15 cellular contexts compared by ENCODE assay signal in the genomic region with DNA sequence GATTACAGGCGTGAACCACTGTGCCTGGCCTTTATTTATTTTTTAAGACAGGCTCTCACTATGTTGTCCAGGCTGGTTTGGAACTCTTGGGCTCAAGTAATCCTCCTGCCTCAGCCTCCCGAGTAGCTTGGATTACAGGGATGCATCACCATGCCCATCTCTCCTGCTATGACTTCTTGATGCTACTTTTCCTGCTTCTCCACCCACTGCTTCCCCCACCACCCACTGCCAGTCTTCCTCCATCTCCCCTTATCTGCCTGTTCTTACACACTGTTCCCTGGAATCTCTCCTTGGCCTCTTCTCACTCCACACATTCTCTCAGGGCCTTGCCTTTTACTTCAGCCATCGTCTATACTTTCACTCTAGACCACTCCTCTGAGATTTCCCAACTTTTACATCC. TPM values are rescaled to one million over a fixed set of nuclear protein-coding genes. Genes with fewer than 3 reads are reported as not detected.
DNase-seq lines count a peak whose midpoint lies in the region; ATAC-seq, FAIRE-seq and TF ChIP-seq lines count a peak whose summit lies in the region.
"Had no signal": no experiment of that assay in that cellular context is flagged by ENCODE, and none has a peak within 500 bp of the region (broad histone marks: within the 10 kb centered on the region; RNA-seq: fewer than 3 reads in every experiment).

No MANE protein-coding gene starts in this region.

- no TSS peak for BruUV-seq in endothelial cell of umbilical vein (replicated peaks; lab: Mats Ljungman, UMichigan)

- H3K9ac ChIP-seq in endothelial cell of umbilical vein (replicated peaks; ENCODE audit: extremely low read depth, insufficient read depth, low read length) (no peak overlapping the region), skeletal muscle tissue (ENCODE audit: low read depth in 1 of 3, low read length in 3 of 3) (no peak overlapping the region)

- 72 to 75% methylated on average over 3 of the region's 3 CpGs for WGBS in heart right ventricle, 2 donors

- TF ChIP-seq POLR2A in endothelial cell of umbilical vein (IDR thresholded peaks at IDR 0.05; ENCODE audit: low read depth, low read length) (no peak), uterus (IDR thresholded peaks at IDR 0.05) (no peak)

- H3K9me3 ChIP-seq in heart right ventricle (no peaks in the 10 kb centered on the region), endothelial cell of umbilical vein (replicated peaks; ENCODE audit: control insufficient read depth, insufficient read depth, low read length) (no peaks in the 10 kb centered on the region), skeletal muscle tissue (ENCODE audit: control insufficient read depth in 3 of 3, low read length in 3 of 3) (no peaks in the 10 kb centered on the region), uterus (no peaks in the 10 kb centered on the region)
- H3K9me3 ChIP-seq: Caco-2 had no signal

- dilution Hi-C loops in endothelial cell of umbilical vein (cut with MboI; ENCODE audit: extremely low pct_ligation_motif_present, low sequenced_read_pairs) = no loop called here

- H3K36me3 ChIP-seq in heart right ventricle = peaks cover 0 to 56% (median 0%) of the 10 kb centered on the region in 9 donors
- H3K36me3 ChIP-seq in endothelial cell of umbilical vein (ENCODE audit: control insufficient read depth in 2 of 2, extremely low read depth in 1 of 2, insufficient read depth in 2 of 2, low read length in 2 of 2) = peaks cover 0 to 41% of the 10 kb centered on the region in 2 experiments
- H3K36me3 ChIP-seq in skeletal muscle tissue (ENCODE audit: control insufficient read depth in 3 of 3, insufficient read depth in 3 of 3, low read length in 3 of 3) = peaks cover 0 to 18% (median 14%) of the 10 kb centered on the region in 3 donors
- H3K36me3 ChIP-seq in uterus = no peaks in the 10 kb centered on the region

- no peaks in the 10 kb centered on the region for H3K27me3 ChIP-seq in heart right ventricle
- no peaks in the 10 kb centered on the region for H3K27me3 ChIP-seq in endothelial cell of umbilical vein (ENCODE audit: control insufficient read depth in 2 of 2, insufficient read depth in 2 of 2, low read length in 2 of 2)
- H3K27me3 ChIP-seq in skeletal muscle tissue (ENCODE audit: control insufficient read depth in 3 of 3, insufficient read depth in 3 of 3, low read length in 3 of 3) = no peaks in the 10 kb centered on the region
- H3K27me3 ChIP-seq in uterus = no peaks in the 10 kb centered on the region

- H3K4me1 ChIP-seq in heart right ventricle (peaks cover 8 to 77% (median 65%) of the 10 kb centered on the region in 9 donors), endothelial cell of umbilical vein (ENCODE audit: control insufficient read depth, extremely low read depth, insufficient read depth, low read length) (peaks cover 47% of the 10 kb centered on the region), skeletal muscle tissue (ENCODE audit: control insufficient read depth in 3 of 3, insufficient read depth in 3 of 3, low read length in 3 of 3) (peaks cover 37 to 46% (median 39%) of the 10 kb centered on the region in 3 donors), uterus (peaks cover 18% of the 10 kb centered on the region in 2 donors)

- POLR2A ChIA-PET in endothelial cell of umbilical vein (lab: Charles Lee) = interaction anchor here (1.2 to 1.9 kb wide), 4 partner anchors 10 to 47 kb away, joined by 3 to 11 read pairs (median 4); a partner anchor contains a TSS

- in situ Hi-C loops in ACHN (cut with HindIII; ENCODE audit: low pct_ligation_motif_present, low pct_unique_long_range_greater_than_20kb, low sequenced_read_pairs) = no loop called here

- no peaks in the 10 kb centered on the region for H4K20me1 ChIP-seq in endothelial cell of umbilical vein (replicated peaks; ENCODE audit: control insufficient read depth, extremely low read depth, insufficient read depth, low read length)

- intact Hi-C loops in heart right ventricle (cut with DNase I) = loop anchor here in 1 of 10 donors (5.0 kb wide), 1 partner anchor 41 kb away; no protein-coding TSS in a partner anchor
- intact Hi-C loops in Right ventricle myocardium inferior (cut with DNase I) = no loop called here
- intact Hi-C loops in endothelial cell of umbilical vein (cut with micrococcal nuclease) = no loop called here
- intact Hi-C loops in uterus (cut with DNase I; ENCODE audit: low total_unique reads) = no loop called here

- TF ChIP-seq CTCF in heart right ventricle (IDR thresholded peaks at IDR 0.05) (no peak), endothelial cell of umbilical vein (IDR thresholded peaks at IDR 0.05; ENCODE audit: extremely low read depth in 1 of 2, insufficient read depth in 1 of 2, low read depth in 1 of 2, low read length in 2 of 2) (no peak), uterus (IDR thresholded peaks at IDR 0.05) (no peak)

- H3K4me2 ChIP-seq in endothelial cell of umbilical vein (ENCODE audit: insufficient read depth, low read length) = no peak overlapping the region

- no peak overlapping the region for H2AFZ ChIP-seq in endothelial cell of umbilical vein (ENCODE audit: low read depth, low read length)

- peak; percentile 55 for FAIRE-seq in endothelial cell of umbilical vein (lab: Jason Lieb, UNC)
- FAIRE-seq: A204.1 had no signal

- CTCF ChIA-PET in endothelial cell of umbilical vein (lab: Charles Lee) = interaction anchor here (1.0 to 2.1 kb wide), 5 partner anchors 10 to 59 kb away, joined by 3 to 19 read pairs (median 5); a partner anchor contains a TSS

- ATAC-seq in heart right ventricle (no peak), Right ventricle myocardium inferior (no peak), GM19452 (IDR thresholded peaks at IDR 0.05; ENCODE audit: unreplicated experiment) (no peak)

- peaks cover 2% of the 10 kb centered on the region for H3K79me2 ChIP-seq in endothelial cell of umbilical vein (ENCODE audit: control insufficient read depth, insufficient read depth, low read length)

- no peak overlapping the region for H3K4me3 ChIP-seq in heart right ventricle
- H3K4me3 ChIP-seq in endothelial cell of umbilical vein (replicated peaks in 1 of 3; ENCODE audit: insufficient read depth in 1 of 3, low read depth in 1 of 3, low read length in 3 of 3) = no peak overlapping the region
- H3K4me3 ChIP-seq in skeletal muscle tissue (ENCODE audit: low read length in 3 of 3) = no peak overlapping the region
- no peak overlapping the region for H3K4me3 ChIP-seq in uterus

- H3K27ac ChIP-seq in heart right ventricle (peak overlapping the region in 8 of 10 donors; percentile 55 to 87 (median 78)), endothelial cell of umbilical vein (ENCODE audit: insufficient read depth, low read depth, low read length) (peak overlapping the region; percentile 91), skeletal muscle tissue (ENCODE audit: low read depth, low read length) (peak overlapping the region; percentile 55), uterus (peak overlapping the region; percentile 63 to 65)

- H3K9me1 ChIP-seq in endothelial cell of umbilical vein (replicated peaks; ENCODE audit: control insufficient read depth, extremely low read depth, insufficient read depth, low read length) = no peaks in the 10 kb centered on the region

- no peak for DNase-seq in heart right ventricle
- no peak for DNase-seq in Right ventricle myocardium inferior (ENCODE audit: missing footprints)
- DNase-seq in endothelial cell of umbilical vein (ENCODE audit: low read depth, low spot score) = no peak
- DNase-seq in uterus = no peak
- no peak for DNase-seq in DMS153 (lab: John Stamatoyannopoulos, UW)
- DNase-seq in ACHN = no peak
- DNase-seq: Caco-2, DMS53, NCI-H1417 treated with DMSO at 0.1 percent for 48 hours, NCI-H2029 treated with DMSO at 0.1 percent for 48 hours, NCI-H510A, NCI-H82 had no signal

RNA-seq across cellular contexts. Expression of a gene that starts 17.3 kb away (rescaled TPM):
- total RNA-seq in heart right ventricle (100 to 1,000 TPM in 2 of 10 donors, 10 to 100 TPM in 8; 56.3 to 132 (median 72.6) TPM), Right ventricle myocardium inferior (81.5 TPM), endothelial cell of umbilical vein (101 and 124 TPM in 2 replicates), skeletal muscle tissue (15.7 TPM), uterus (10 to 100 TPM; 27.1 to 74.9 (median 40.7) TPM)
- polyA plus RNA-seq in heart right ventricle (10 to 100 TPM; 31.9 to 34.6 TPM), endothelial cell of umbilical vein (219 and 224 TPM in 2 replicates)
- polyA plus RNA-seq in endothelial cell of umbilical vein (2011; cell fraction: cytosol; rRNA removed) = 99.6 and 106 TPM in 2 replicates
- polyA plus RNA-seq in endothelial cell of umbilical vein (2011; cell fraction: nucleus; rRNA removed) = 233 and 244 TPM in 2 replicates
- polyA plus RNA-seq in endothelial cell of umbilical vein (2012) = 144 and 174 TPM in 2 replicates
- polyA minus RNA-seq in endothelial cell of umbilical vein = 171 and 223 TPM in 2 replicates
- 50.7 TPM for polyA minus RNA-seq in endothelial cell of umbilical vein (2011; cell fraction: cytosol; rRNA and poly(A)+ RNA removed)
- 61.0 and 85.1 TPM in 2 replicates for polyA minus RNA-seq in endothelial cell of umbilical vein (2011; cell fraction: nucleus; rRNA and poly(A)+ RNA removed)

RNA-seq across cellular contexts. Expression of a gene that starts 19.1 kb away (rescaled TPM):
- total RNA-seq in heart right ventricle (10 to 100 TPM in 3 of 10 donors, 1 to 10 TPM in 7; 7.1 to 12.4 (median 8.7) TPM), Right ventricle myocardium inferior (10.7 TPM), endothelial cell of umbilical vein (73.0 and 73.1 TPM in 2 replicates), skeletal muscle tissue (39.1 TPM), uterus (100 to 1,000 TPM in 1 of 4 donors, 10 to 100 TPM in 3; 26.8 to 125 (median 73.6) TPM)
- polyA plus RNA-seq in heart right ventricle (1 to 10 TPM; 4.1 to 6.7 TPM), endothelial cell of umbilical vein (56.2 and 64.2 TPM in 2 replicates)
- 31.1 and 35.9 TPM in 2 replicates for polyA plus RNA-seq in endothelial cell of umbilical vein (2011; cell fraction: cytosol; rRNA removed)
- 89.5 and 105 TPM in 2 replicates for polyA plus RNA-seq in endothelial cell of umbilical vein (2011; cell fraction: nucleus; rRNA removed)
- 52.6 and 58.4 TPM in 2 replicates for polyA plus RNA-seq in endothelial cell of umbilical vein (2012)
- 125 and 133 TPM in 2 replicates for polyA minus RNA-seq in endothelial cell of umbilical vein
- not detected for polyA minus RNA-seq in endothelial cell of umbilical vein (2011; cell fraction: cytosol; rRNA and poly(A)+ RNA removed)
- 59.4 and 70.9 TPM in 2 replicates for polyA minus RNA-seq in endothelial cell of umbilical vein (2011; cell fraction: nucleus; rRNA and poly(A)+ RNA removed)

RNA-seq across cellular contexts. Expression of a gene that starts 24.5 kb away (rescaled TPM):
- total RNA-seq in heart right ventricle = 100 to 1,000 TPM in 1 of 10 donors, 10 to 100 TPM in 9; 78.0 to 101 (median 89.7) TPM
- 100 to 1,000 TPM in 1 of 2 donors, 10 to 100 TPM in 1; 93.3 to 254 TPM for polyA plus RNA-seq in heart right ventricle
- 90.9 TPM for total RNA-seq in Right ventricle myocardium inferior
- 86.2 and 105 TPM in 2 replicates for total RNA-seq in endothelial cell of umbilical vein
- 149 and 208 TPM in 2 replicates for polyA plus RNA-seq in endothelial cell of umbilical vein
- polyA plus RNA-seq in endothelial cell of umbilical vein (2011; cell fraction: cytosol; rRNA removed) = 153 and 155 TPM in 2 replicates
- polyA plus RNA-seq in endothelial cell of umbilical vein (2011; cell fraction: nucleus; rRNA removed) = 91.4 and 134 TPM in 2 replicates
- 213 and 235 TPM in 2 replicates for polyA plus RNA-seq in endothelial cell of umbilical vein (2012)
- 80.6 and 94.6 TPM in 2 replicates for polyA minus RNA-seq in endothelial cell of umbilical vein
- polyA minus RNA-seq in endothelial cell of umbilical vein (2011; cell fraction: cytosol; rRNA and poly(A)+ RNA removed) = 63.8 TPM
- 21.2 and 22.1 TPM in 2 replicates for polyA minus RNA-seq in endothelial cell of umbilical vein (2011; cell fraction: nucleus; rRNA and poly(A)+ RNA removed)
- 19.8 TPM for total RNA-seq in skeletal muscle tissue
- total RNA-seq in uterus = 100 to 1,000 TPM in 2 of 4 donors, 10 to 100 TPM in 2; 11.5 to 137 (median 67.1) TPM

RNA-seq across cellular contexts. Expression of a gene that starts 32.9 kb away (rescaled TPM):
- total RNA-seq in heart right ventricle = 100 to 1,000 TPM; 150 to 247 (median 204) TPM
- polyA plus RNA-seq in heart right ventricle = 100 to 1,000 TPM; 213 to 244 TPM
- 233 TPM for total RNA-seq in Right ventricle myocardium inferior
- total RNA-seq in endothelial cell of umbilical vein = 221 and 233 TPM in 2 replicates
- 296 and 299 TPM in 2 replicates for polyA plus RNA-seq in endothelial cell of umbilical vein
- 264 and 294 TPM in 2 replicates for polyA plus RNA-seq in endothelial cell of umbilical vein (2011; cell fraction: cytosol; rRNA removed)
- 453 and 501 TPM in 2 replicates for polyA plus RNA-seq in endothelial cell of umbilical vein (2011; cell fraction: nucleus; rRNA removed)
- polyA plus RNA-seq in endothelial cell of umbilical vein (2012) = 152 and 160 TPM in 2 replicates
- polyA minus RNA-seq in endothelial cell of umbilical vein = 221 and 253 TPM in 2 replicates
- polyA minus RNA-seq in endothelial cell of umbilical vein (2011; cell fraction: cytosol; rRNA and poly(A)+ RNA removed) = 85.9 TPM
- polyA minus RNA-seq in endothelial cell of umbilical vein (2011; cell fraction: nucleus; rRNA and poly(A)+ RNA removed) = 81.1 and 90.3 TPM in 2 replicates
- 106 TPM for total RNA-seq in skeletal muscle tissue
- total RNA-seq in uterus = 100 to 1,000 TPM; 205 to 336 (median 279) TPM

RNA-seq across cellular contexts. Expression of a gene that starts 33.1 kb away (rescaled TPM):
- 10 to 100 TPM; 12.1 to 23.3 (median 20.5) TPM for total RNA-seq in heart right ventricle
- polyA plus RNA-seq in heart right ventricle = 10 to 100 TPM; 16.1 to 23.0 TPM
- total RNA-seq in Right ventricle myocardium inferior = 22.9 TPM
- 19.4 and 23.3 TPM in 2 replicates for total RNA-seq in endothelial cell of umbilical vein
- 6.4 and 7.2 TPM in 2 replicates for polyA plus RNA-seq in endothelial cell of umbilical vein
- polyA plus RNA-seq in endothelial cell of umbilical vein (2011; cell fraction: cytosol; rRNA removed) = 10.6 and 12.4 TPM in 2 replicates
- polyA plus RNA-seq in endothelial cell of umbilical vein (2011; cell fraction: nucleus; rRNA removed) = 19.6 and 20.2 TPM in 2 replicates
- polyA plus RNA-seq in endothelial cell of umbilical vein (2012) = 14.6 and 18.5 TPM in 2 replicates
- 8.9 and 14.9 TPM in 2 replicates for polyA minus RNA-seq in endothelial cell of umbilical vein
- polyA minus RNA-seq in endothelial cell of umbilical vein (2011; cell fraction: cytosol; rRNA and poly(A)+ RNA removed) = 11.8 TPM
- polyA minus RNA-seq in endothelial cell of umbilical vein (2011; cell fraction: nucleus; rRNA and poly(A)+ RNA removed) = 15.7 and 17.2 TPM in 2 replicates
- 9.4 TPM for total RNA-seq in skeletal muscle tissue
- 10 to 100 TPM; 12.6 to 41.2 (median 26.9) TPM for total RNA-seq in uterus
